7 cellular contexts compared by ENCODE assay signal in the genomic region with DNA sequence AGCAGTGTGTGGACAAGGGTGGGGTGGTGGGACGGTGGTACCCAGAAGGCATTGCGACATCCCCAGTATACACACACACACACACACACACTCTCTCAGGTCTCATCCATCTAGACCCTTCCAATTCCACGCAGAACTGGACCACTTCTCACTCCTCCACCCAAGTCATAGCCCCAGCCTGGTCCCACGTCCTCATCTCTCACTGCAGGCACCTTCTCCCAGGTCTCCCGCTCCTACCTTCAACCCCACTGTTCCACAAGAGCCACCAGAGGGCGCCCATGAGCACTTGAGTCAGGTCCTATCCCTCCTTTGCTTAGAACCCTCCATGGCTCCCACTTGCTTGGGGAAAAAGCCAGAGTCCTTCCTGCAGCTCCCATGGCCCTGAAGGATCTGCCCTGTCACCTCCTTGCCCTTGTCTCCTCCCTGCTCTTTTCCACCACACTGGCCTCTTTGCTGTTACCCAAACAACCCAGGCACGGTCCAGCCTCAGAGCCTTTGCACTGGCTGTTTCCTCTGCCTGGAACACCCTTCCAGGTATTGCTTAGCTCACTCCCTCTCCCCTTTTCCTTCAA.
DNase-seq lines count a peak whose midpoint lies in the region; ATAC-seq, FAIRE-seq and TF ChIP-seq lines count a peak whose summit lies in the region.

No MANE protein-coding gene starts in this region.

- ATAC-seq in GM21737 (IDR thresholded peaks at IDR 0.05; ENCODE audit: unreplicated experiment): no peak

- no peak for DNase-seq in GM12892 (ENCODE audit: insufficient read length)
- DNase-seq in NCI-H2081 (lab: John Stamatoyannopoulos, UW): peak; percentile 26 to 37
- peak; percentile 77 to 82 for DNase-seq in activated CD4-positive, alpha-beta T cell treated with anti-CD3 and anti-CD28 coated beads for 4 hours
- peak in 2 of 10 donors; percentile 39 to 40 for DNase-seq in dorsolateral prefrontal cortex
- peak; percentile 47 for DNase-seq in myocyte (ENCODE audit: low read depth)
- peak; percentile 20 to 77 (median 62) for DNase-seq in stimulated activated naive CD4-positive, alpha-beta T cell (lab: John Stamatoyannopoulos, UW)

- no peaks in the 10 kb centered on the region for H3K27me3 ChIP-seq in dorsolateral prefrontal cortex

- no peak overlapping the region for H3K4me3 ChIP-seq in dorsolateral prefrontal cortex

- peak overlapping the region in 1 of 59 donors; percentile 63 for H3K27ac ChIP-seq in dorsolateral prefrontal cortex

- peak; percentile 77 for FAIRE-seq in GM12892 (lab: Jason Lieb, UNC)

- TF ChIP-seq POLR2A in GM12892 (IDR thresholded peaks at IDR 0.05; ENCODE audit: low read depth, low read length): no peak

- TF ChIP-seq CTCF in dorsolateral prefrontal cortex (IDR thresholded peaks at IDR 0.05 in 54 of 56, conservative IDR thresholded peaks at IDR 0.05 in 2 of 56; ENCODE audit: low read depth in 1 of 56, partially characterized antibody in 56 of 56): peak in 49 of 56 donors; percentile 18 to 56 (median 40)

- intact Hi-C loops in dorsolateral prefrontal cortex (cut with DNase I): no loop called here
